Comparison of ENCODE assay signal across 9 cellular contexts in genomic region chr10:46265566-46265965, GRCh38. TPM values are rescaled to one million over a fixed set of nuclear protein-coding genes. Genes with fewer than 3 reads are reported as not detected.
"Had no signal": no experiment of that assay in that cellular context is flagged by ENCODE, and none has a peak within 500 bp of the region (broad histone marks: within the 10 kb centered on the region; RNA-seq: fewer than 3 reads in every experiment).

No MANE protein-coding gene starts in this region.

RNA-seq across cellular contexts. Expression of gene ANTXRL, which starts 21.2 kb away (rescaled TPM):
- total RNA-seq: kidney epithelial cell, left colon, left ventricle myocardium superior, lung microvascular endothelial cell, neural crest cell, posterior vena cava, right atrium auricular region, sigmoid colon, thyroid gland had no signal
